Comparison of ENCODE assay signal across 21 cellular contexts in genomic region chr1:230321341-230321740, GRCh38.
"Had no signal": no experiment of that assay in that cellular context is flagged by ENCODE, and none has a peak within 500 bp of the region (broad histone marks: within the 10 kb centered on the region; RNA-seq: fewer than 3 reads in every experiment).

No MANE protein-coding gene starts in this region.

- H3K4me2 ChIP-seq: neural progenitor cell had no signal

- H3K36me3 ChIP-seq: neural progenitor cell, spleen, thoracic aorta, transverse colon had no signal

- H3K4me3 Mint-ChIP-seq: central memory CD8-positive, alpha-beta T cell; natural killer cell; neural progenitor cell; stimulated activated memory B cell treated with anti-CD40 and anti-IgM and Interleukin-4, amounts not matched to agents 10 μg/mL and 1 μg/mL and 100 μg/mL, for 72 hours; stimulated activated naive CD8-positive, alpha-beta T cell treated with anti-CD3 and anti-CD28 coated beads, Interleukin-15, Interleukin-2, amounts not matched to agents 100 ng/mL and 50 ng/mL, for 24 hours had no signal

- H3K27me3 ChIP-seq: neural progenitor cell, pancreas, spleen, transverse colon had no signal

- H3K9me3 ChIP-seq: mucosa of descending colon, pancreas, spleen, thoracic aorta, transverse colon had no signal

- H3K27me3 Mint-ChIP-seq: progenitor cell of endocrine pancreas; stimulated activated memory B cell treated with anti-CD40 and anti-IgM and Interleukin-4, amounts not matched to agents 10 μg/mL and 1 μg/mL and 100 μg/mL, for 72 hours; stimulated activated naive CD8-positive, alpha-beta T cell treated with anti-CD3 and anti-CD28 coated beads, Interleukin-15, Interleukin-2, amounts not matched to agents 100 ng/mL and 50 ng/mL, for 24 hours had no signal

- H3K4me3 ChIP-seq: mucosa of descending colon, neural progenitor cell, pancreas, spleen, thoracic aorta, transverse colon had no signal

- H3K27ac ChIP-seq: neural progenitor cell, pancreas, spleen, thoracic aorta, transverse colon had no signal

- H3K9ac ChIP-seq: neural progenitor cell had no signal

- H3K4me1 Mint-ChIP-seq: central memory CD8-positive, alpha-beta T cell; natural killer cell; neural progenitor cell; stimulated activated memory B cell treated with anti-CD40 and anti-IgM and Interleukin-4, amounts not matched to agents 10 μg/mL and 1 μg/mL and 100 μg/mL, for 72 hours had no signal

- H3K4me1 ChIP-seq: neural progenitor cell, pancreas, spleen had no signal

- H3K36me3 Mint-ChIP-seq: natural killer cell; stimulated activated memory B cell treated with anti-CD40 and anti-IgM and Interleukin-4, amounts not matched to agents 10 μg/mL and 1 μg/mL and 100 μg/mL, for 72 hours had no signal

- DNase-seq: cortex of kidney; effector memory CD4-positive, alpha-beta T cell; islet precursor cell; mesendoderm; mucosa of descending colon; natural killer cell; occipital lobe; pancreas; retina; spleen; stimulated activated CD4-positive, alpha-beta T cell treated with anti-CD3 and anti-CD28 coated beads, Interleukin-15, amount 100 ng/mL, for 24 hours; stimulated activated CD4-positive, alpha-beta T cell treated with anti-CD3 and anti-CD28 coated beads, Interleukin-1b, Interleukin-23, amount 100 ng/mL, for 48 hours; stimulated activated CD4-positive, alpha-beta T cell treated with anti-CD3 and anti-CD28 coated beads, Interleukin-4, amount 100 ng/mL, for 24 hours; transverse colon had no signal

- H3K9me3 Mint-ChIP-seq: central memory CD8-positive, alpha-beta T cell; natural killer cell; neural progenitor cell; stimulated activated memory B cell treated with anti-CD40 and anti-IgM and Interleukin-4, amounts not matched to agents 10 μg/mL and 1 μg/mL and 100 μg/mL, for 72 hours; stimulated activated naive CD8-positive, alpha-beta T cell treated with anti-CD3 and anti-CD28 coated beads, Interleukin-15, Interleukin-2, amounts not matched to agents 100 ng/mL and 50 ng/mL, for 24 hours had no signal

- H2AFZ ChIP-seq: neural progenitor cell had no signal

- H3K27ac Mint-ChIP-seq: natural killer cell; neural progenitor cell; stimulated activated memory B cell treated with anti-CD40 and anti-IgM and Interleukin-4, amounts not matched to agents 10 μg/mL and 1 μg/mL and 100 μg/mL, for 72 hours had no signal

- ATAC-seq: esophagus mucosa; mucosa of descending colon; natural killer cell; pancreas; stimulated activated memory B cell treated with anti-CD40 and anti-IgM and Interleukin-4, amounts not matched to agents 10 μg/mL and 1 μg/mL and 100 μg/mL, for 72 hours had no signal
